In the genomic region with DNA sequence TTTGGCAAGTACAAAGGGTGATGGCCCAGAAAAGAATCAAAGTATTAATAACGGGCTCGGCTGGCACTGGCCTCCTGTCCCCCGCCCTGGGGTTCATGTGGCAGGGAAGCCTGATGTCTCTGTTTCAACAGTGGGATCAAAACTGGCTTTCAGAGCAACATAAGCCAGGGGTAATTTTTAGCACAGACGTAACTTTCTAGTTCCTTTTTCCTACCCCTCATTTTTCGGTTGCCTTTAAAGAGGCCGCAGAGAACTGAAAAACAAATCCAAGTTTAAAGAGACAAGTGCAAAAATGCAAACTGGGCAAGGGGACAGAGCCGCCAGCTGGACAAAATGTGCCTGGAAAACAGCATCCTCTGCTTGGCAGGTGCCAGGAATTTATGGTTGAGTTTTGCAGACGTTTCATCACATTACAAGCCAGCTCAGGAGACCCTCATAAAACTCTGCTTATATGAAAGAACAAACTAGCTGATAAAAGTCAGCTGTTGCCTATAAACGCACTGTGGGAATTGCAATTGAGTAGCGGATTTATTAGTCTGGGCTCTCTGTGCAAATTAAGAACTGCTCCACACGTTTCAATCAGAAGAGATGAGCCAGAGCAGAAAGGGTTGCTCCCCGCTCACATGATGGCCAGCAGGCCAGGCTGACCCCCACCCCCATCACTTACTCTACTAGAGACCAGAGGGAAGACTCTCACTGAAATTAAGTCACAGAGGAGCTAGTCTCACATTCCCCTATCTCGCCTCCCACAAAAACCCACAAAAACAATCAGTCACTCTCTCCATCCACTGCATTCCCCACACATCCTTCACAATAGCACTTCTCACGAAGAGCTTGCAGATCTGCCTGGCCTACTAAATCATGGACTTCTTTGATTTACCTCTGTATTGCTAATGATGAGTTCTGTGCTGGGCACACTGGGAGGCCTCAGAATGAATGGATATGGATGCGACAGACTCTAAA, we compare ENCODE assay signal across 10 cellular contexts. TPM values are rescaled to one million over a fixed set of nuclear protein-coding genes. Genes with fewer than 3 reads are reported as not detected.
DNase-seq lines count a peak whose midpoint lies in the region; ATAC-seq and TF ChIP-seq lines count a peak whose summit lies in the region.
"Had no signal": no experiment of that assay in that cellular context is flagged by ENCODE, and none has a peak within 500 bp of the region (broad histone marks: within the 10 kb centered on the region; RNA-seq: fewer than 3 reads in every experiment).

No MANE protein-coding gene starts in this region.

- peak overlapping the region in 1 of 4 donors; percentile 17 for H3K4me3 Mint-ChIP-seq in CD4-positive, CD25-positive, alpha-beta regulatory T cell
- H3K4me3 Mint-ChIP-seq in activated naive CD4-positive, alpha-beta T cell treated with anti-CD3 and anti-CD28 coated beads, Interleukin-2, amount 10 ng/mL, durations not matched to agents 7 days and 5 days = no peak overlapping the region

- in situ Hi-C loops in G401 (cut with HindIII; ENCODE audit: low sequenced_read_pairs) = no loop called here

- H4K20me1 ChIP-seq in OCI-LY3 (ENCODE audit: insufficient read depth, low read length) = no peaks in the 10 kb centered on the region

- H2AFZ ChIP-seq in OCI-LY3 (ENCODE audit: low read depth, low read length) = peak overlapping the region; percentile 65; the same call in 1 of the 2 replicates

- H3K4me1 Mint-ChIP-seq in CD4-positive, CD25-positive, alpha-beta regulatory T cell = peaks cover 0 to 19% (median 5%) of the 10 kb centered on the region in 4 donors
- H3K4me1 Mint-ChIP-seq in activated naive CD4-positive, alpha-beta T cell treated with anti-CD3 and anti-CD28 coated beads, Interleukin-2, amount 10 ng/mL, durations not matched to agents 7 days and 5 days = peaks cover 26% of the 10 kb centered on the region

- H3K36me3 Mint-ChIP-seq in CD4-positive, CD25-positive, alpha-beta regulatory T cell = no peaks in the 10 kb centered on the region
- no peaks in the 10 kb centered on the region for H3K36me3 Mint-ChIP-seq in activated naive CD4-positive, alpha-beta T cell treated with anti-CD3 and anti-CD28 coated beads, Interleukin-2, amount 10 ng/mL, durations not matched to agents 7 days and 5 days

- H3K4me3 ChIP-seq in CD4-positive, CD25-positive, alpha-beta regulatory T cell (ENCODE audit: low read depth, low read length) = no peak overlapping the region
- peak overlapping the region; percentile 62 for H3K4me3 ChIP-seq in OCI-LY3 (ENCODE audit: low read length)
- no peak overlapping the region for H3K4me3 ChIP-seq in muscle layer of duodenum (ENCODE audit: low read depth in 1 of 2, low read length in 2 of 2)

- H3K27me3 ChIP-seq in CD4-positive, CD25-positive, alpha-beta regulatory T cell (ENCODE audit: control insufficient read depth, insufficient read depth, low read length) = no peaks in the 10 kb centered on the region
- H3K27me3 ChIP-seq in OCI-LY3 (ENCODE audit: low read depth, low read length) (no peaks in the 10 kb centered on the region), muscle layer of duodenum (ENCODE audit: low read depth, low read length) (no peaks in the 10 kb centered on the region)

- no peaks in the 10 kb centered on the region for H3K9me3 ChIP-seq in CD4-positive, CD25-positive, alpha-beta regulatory T cell (ENCODE audit: control insufficient read depth in 2 of 2, low read length in 2 of 2)
- H3K9me3 ChIP-seq in OCI-LY3 (ENCODE audit: insufficient read depth, low read length) = no peaks in the 10 kb centered on the region
- H3K9me3 ChIP-seq in muscle layer of duodenum (ENCODE audit: control insufficient read depth in 1 of 2, low read length in 2 of 2) = no peaks in the 10 kb centered on the region

- DNase-seq in CD4-positive, CD25-positive, alpha-beta regulatory T cell = no peak
- DNase-seq in GM20000 (ENCODE audit: low spot score) (peak; percentile 67), cerebellum (ENCODE audit: low spot score) (no peak), NCI-H187 (lab: John Stamatoyannopoulos, UW) (no peak), G401 (ENCODE audit: low spot score) (no peak)
- no peak for DNase-seq in activated naive CD4-positive, alpha-beta T cell treated with anti-CD3 and anti-CD28 coated beads, Interleukin-2, amount 10 ng/mL, durations not matched to agents 7 days and 5 days
- DNase-seq: COR-L47 had no signal

- TF ChIP-seq CTCF in GM20000 (IDR thresholded peaks at IDR 0.05; ENCODE audit: extremely low read depth, missing control alignments) (peak; percentile 4), OCI-LY3 (IDR thresholded peaks at IDR 0.05; ENCODE audit: low read depth, low read length) (peak; percentile 33)

- CTCF ChIA-PET in activated naive CD4-positive, alpha-beta T cell treated with anti-CD3 and anti-CD28 coated beads, Interleukin-2, amount 10 ng/mL, durations not matched to agents 7 days and 5 days (lab: Charles Lee) = no interaction called here

- H3K27me3 Mint-ChIP-seq in CD4-positive, CD25-positive, alpha-beta regulatory T cell = peaks cover 2% of the 10 kb centered on the region
- peaks cover 3% of the 10 kb centered on the region for H3K27me3 Mint-ChIP-seq in activated naive CD4-positive, alpha-beta T cell treated with anti-CD3 and anti-CD28 coated beads, Interleukin-2, amount 10 ng/mL, durations not matched to agents 7 days and 5 days

- no peak for ATAC-seq in CD4-positive, CD25-positive, alpha-beta regulatory T cell (ENCODE audit: low read depth in 2 of 2)

- no peaks in the 10 kb centered on the region for H3K36me3 ChIP-seq in CD4-positive, CD25-positive, alpha-beta regulatory T cell (ENCODE audit: control insufficient read depth, insufficient read depth, low read length)
- H3K36me3 ChIP-seq in OCI-LY3 (replicated peaks; ENCODE audit: low read depth, low read length) (peaks cover under 1% of the 10 kb centered on the region), muscle layer of duodenum (ENCODE audit: control insufficient read depth in 1 of 2, insufficient read depth in 2 of 2, low read length in 2 of 2) (no peaks in the 10 kb centered on the region)

- peak overlapping the region in 2 of 3 donors; percentile 34 to 71 for H3K27ac Mint-ChIP-seq in CD4-positive, CD25-positive, alpha-beta regulatory T cell
- no peak overlapping the region for H3K27ac Mint-ChIP-seq in activated naive CD4-positive, alpha-beta T cell treated with anti-CD3 and anti-CD28 coated beads, Interleukin-2, amount 10 ng/mL, durations not matched to agents 7 days and 5 days

- no peaks in the 10 kb centered on the region for H3K79me2 ChIP-seq in OCI-LY3 (ENCODE audit: low read length)

- H3K9ac ChIP-seq in OCI-LY3 (ENCODE audit: low read length) = peak overlapping the region; percentile 82

- peaks cover 0 to 2% (median 0%) of the 10 kb centered on the region in 7 donors for H3K9me3 Mint-ChIP-seq in CD4-positive, CD25-positive, alpha-beta regulatory T cell
- no peaks in the 10 kb centered on the region for H3K9me3 Mint-ChIP-seq in activated naive CD4-positive, alpha-beta T cell treated with anti-CD3 and anti-CD28 coated beads, Interleukin-2, amount 10 ng/mL, durations not matched to agents 7 days and 5 days

- peaks cover 17% of the 10 kb centered on the region for H3K4me1 ChIP-seq in CD4-positive, CD25-positive, alpha-beta regulatory T cell (ENCODE audit: control insufficient read depth, insufficient read depth, low read length, poor library complexity, severe bottlenecking)
- peaks cover 44% of the 10 kb centered on the region for H3K4me1 ChIP-seq in OCI-LY3 (ENCODE audit: low read length)
- peaks cover 0 to 6% of the 10 kb centered on the region in 2 donors for H3K4me1 ChIP-seq in muscle layer of duodenum (ENCODE audit: control insufficient read depth in 1 of 2, insufficient read depth in 2 of 2, low read length in 2 of 2)

- no peak overlapping the region for H3K27ac ChIP-seq in CD4-positive, CD25-positive, alpha-beta regulatory T cell (ENCODE audit: insufficient read depth, low read length, poor library complexity, severe bottlenecking)
- peak overlapping the region; percentile 99 for H3K27ac ChIP-seq in OCI-LY3 (ENCODE audit: low read length)
- H3K27ac ChIP-seq in muscle layer of duodenum (ENCODE audit: low read length) = peak overlapping the region; percentile 64

- H3K4me2 ChIP-seq in OCI-LY3 (ENCODE audit: low read length) = peak overlapping the region; percentile 89

RNA-seq across cellular contexts. Expression of a gene that starts 15.8 kb away (rescaled TPM):
- total RNA-seq in CD4-positive, CD25-positive, alpha-beta regulatory T cell = 1.3 TPM
- 1 to 10 TPM; 2.5 to 3.7 (median 3.1) TPM for polyA plus RNA-seq in CD4-positive, CD25-positive, alpha-beta regulatory T cell
- total RNA-seq in cerebellum = 3.6 TPM
- 18.9 and 20.3 TPM in 2 replicates for total RNA-seq in G401 (2014; rRNA removed; shearing (Covaris generic))

RNA-seq across cellular contexts. Expression of a gene that starts 41.9 kb away (rescaled TPM):
- not detected for total RNA-seq in CD4-positive, CD25-positive, alpha-beta regulatory T cell
- polyA plus RNA-seq in CD4-positive, CD25-positive, alpha-beta regulatory T cell = not detected
- 1.6 TPM for total RNA-seq in cerebellum
- 0.07 TPM in 1 of 2 replicates, not detected in the other for total RNA-seq in G401 (2014; rRNA removed; shearing (Covaris generic))
- total RNA-seq: T-helper 1 cell treated with Interleukin-12 subunit alpha and Interleukin-12 subunit beta and Interleukin-4 antibody, amounts not matched to agents 30 ng/mL and 1 ng/mL, for 36 hours had no signal
